Comparison of ENCODE assay signal across 8 cellular contexts in genomic region chr2:25879133-25879730, GRCh38. TPM values are rescaled to one million over a fixed set of nuclear protein-coding genes. Genes with fewer than 3 reads are reported as not detected.
DNase-seq lines count a peak whose midpoint lies in the region; ATAC-seq and TF ChIP-seq lines count a peak whose summit lies in the region.

No MANE protein-coding gene starts in this region.

- DNase-seq in NCI-H748 treated with DMSO at 0.1 percent for 48 hours (lab: John Stamatoyannopoulos, UW) (peak; percentile 9), osteoblast (ENCODE audit: insufficient read length, low spot score, missing footprints) (peak; percentile 81), cardiac septum (ENCODE audit: low spot score) (no peak)
- no peak for DNase-seq in effector memory CD4-positive, alpha-beta T cell

- peak overlapping the region; percentile 99 for H2AFZ ChIP-seq in osteoblast (ENCODE audit: low read length)

- H3K4me3 ChIP-seq in GM08714 (ENCODE audit: low read length) (peak overlapping the region; percentile 53), osteoblast (ENCODE audit: insufficient read depth, low read length) (peak overlapping the region; percentile 99)
- no peak overlapping the region for H3K4me3 ChIP-seq in effector memory CD4-positive, alpha-beta T cell (ENCODE audit: insufficient read depth, low read depth, low read length, poor library complexity, severe bottlenecking)

- peak overlapping the region; percentile 98 for H3K4me2 ChIP-seq in osteoblast (ENCODE audit: insufficient read depth, low read length)

- peak overlapping the region; percentile 50 for H3K27ac ChIP-seq in effector memory CD4-positive, alpha-beta T cell (ENCODE audit: insufficient read depth, low read length, poor library complexity, severe bottlenecking)
- H3K27ac ChIP-seq in osteoblast (ENCODE audit: low read depth, low read length): peak overlapping the region; percentile 86

- TF ChIP-seq CTCF in osteoblast (IDR thresholded peaks at IDR 0.05; ENCODE audit: extremely low read depth, low read depth, low read length): no peak

- H3K9me3 ChIP-seq in effector memory CD4-positive, alpha-beta T cell (ENCODE audit: control insufficient read depth, low read length): no peaks in the 10 kb centered on the region
- H3K9me3 ChIP-seq in osteoblast (ENCODE audit: low read depth, low read length): no peaks in the 10 kb centered on the region

- peaks cover 23% of the 10 kb centered on the region for H4K20me1 ChIP-seq in osteoblast (ENCODE audit: insufficient read depth, low read length)

- H3K27me3 ChIP-seq in effector memory CD4-positive, alpha-beta T cell (replicated peaks; ENCODE audit: control insufficient read depth, insufficient read depth, low read length, poor library complexity, severe bottlenecking): no peaks in the 10 kb centered on the region
- H3K27me3 ChIP-seq in osteoblast (ENCODE audit: insufficient read depth, low read length): no peaks in the 10 kb centered on the region

- no peaks in the 10 kb centered on the region for H3K36me3 ChIP-seq in effector memory CD4-positive, alpha-beta T cell (ENCODE audit: control insufficient read depth, insufficient read depth, low read length)
- H3K36me3 ChIP-seq in osteoblast (ENCODE audit: insufficient read depth, low read length): peaks cover 7% of the 10 kb centered on the region

- intact Hi-C loops in cardiac septum (cut with DNase I): loop anchor here (2.0 to 5.0 kb wide), 2 partner anchors 58 to 156 kb away; partner anchors contain the start of gene RAB10

- ATAC-seq in GM18907 (IDR thresholded peaks at IDR 0.05; ENCODE audit: unreplicated experiment) (no peak), HG03175 (IDR thresholded peaks at IDR 0.05; ENCODE audit: unreplicated experiment) (no peak), GM21515 (IDR thresholded peaks at IDR 0.05; ENCODE audit: unreplicated experiment) (no peak)

- no peaks in the 10 kb centered on the region for H3K4me1 ChIP-seq in effector memory CD4-positive, alpha-beta T cell (ENCODE audit: control insufficient read depth, insufficient read depth, low read length, poor library complexity, severe bottlenecking)
- peaks cover 18% of the 10 kb centered on the region for H3K4me1 ChIP-seq in osteoblast (ENCODE audit: insufficient read depth, low read length)

- H3K79me2 ChIP-seq in osteoblast (ENCODE audit: insufficient read depth, low read length): peaks cover 38% of the 10 kb centered on the region

RNA-seq across cellular contexts. Expression of gene ASXL2, which starts 0.9 kb away (rescaled TPM):
- total RNA-seq in osteoblast: 13.0 and 15.0 TPM in 2 replicates
- 24.1 TPM for total RNA-seq in cardiac septum

Comparison
In these comparisons a context has a peak if more than half of its experiments do, and no peak if none do; other contexts are left out.
1. DNase-seq: peak in NCI-H748 treated with DMSO at 0.1 percent for 48 hours (single experiment) and osteoblast (single experiment); none in effector memory CD4-positive, alpha-beta T cell (0 of 3) and cardiac septum (single experiment).